ENCODE assay signal across 1 cellular context in the genomic region with DNA sequence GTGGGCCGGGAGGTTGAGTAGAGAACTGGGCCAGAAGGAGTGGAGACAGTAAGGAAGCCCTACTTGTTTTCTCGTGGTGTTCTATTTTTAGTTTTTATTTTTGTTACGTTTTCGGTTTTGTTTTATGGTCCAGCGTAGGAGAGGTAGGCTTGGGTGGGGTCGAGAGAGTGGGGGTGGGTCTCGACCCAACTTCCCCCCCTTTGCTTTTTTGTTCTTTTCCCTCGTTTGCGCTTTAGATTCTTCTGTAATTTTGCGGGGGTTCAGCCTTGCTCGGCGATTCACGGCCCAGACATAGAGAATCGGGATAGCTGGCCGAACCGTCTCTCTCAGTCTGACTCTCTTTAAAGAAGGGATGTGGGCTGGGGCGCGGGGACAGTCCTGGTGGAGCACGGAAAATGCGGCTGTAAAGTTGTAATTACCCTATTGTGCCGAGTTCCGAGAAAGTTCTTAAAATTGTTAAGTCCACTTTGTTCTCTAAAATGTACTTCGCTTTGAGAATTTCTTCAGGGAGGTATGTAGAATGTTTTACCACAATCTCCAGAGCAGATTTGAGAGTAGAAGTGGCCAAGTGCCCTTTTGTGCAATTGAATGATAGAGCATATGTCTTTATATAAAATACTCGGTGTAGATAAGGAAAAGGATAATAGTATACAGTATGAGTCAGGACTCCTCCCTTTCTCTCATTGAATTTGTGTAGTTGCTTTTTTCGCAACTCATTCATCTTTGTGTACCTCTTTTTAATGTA.
A peak's percentile ranks its signal among the peaks of the same experiment; 100 is the strongest.
TF ChIP-seq lines count a peak whose summit lies in the region.

No MANE protein-coding gene starts in this region.

TF ChIP-seq in K562, 482 proteins besides CTCF, POLR2A, EP300 and RAD21 (continued from another document and continues in another):
- TF ChIP-seq AFF1 (IDR thresholded peaks at IDR 0.05; ENCODE audit: low read depth in 1 of 2, partially characterized antibody in 2 of 2) (peak in 1 of 2 experiments; percentile 65), BRF2 (IDR thresholded peaks at IDR 0.05; ENCODE audit: borderline replicate concordance, insufficient read depth, insufficient read length) (no peak), SMAD2 (IDR thresholded peaks at IDR 0.05; ENCODE audit: low read depth, low read length) (no peak), MBD2 (IDR thresholded peaks at IDR 0.05; ENCODE audit: borderline replicate concordance, low read depth) (no peak), RHOXF2B (CRISPR knock-in tag; conservative IDR thresholded peaks at IDR 0.05) (no peak), PRMT5 (CRISPR knock-in tag; IDR thresholded peaks at IDR 0.05) (no peak), NCOA1 (IDR thresholded peaks at IDR 0.05; ENCODE audit: low read depth) (0 out of 2 replicates have a peak, but pooled peaks have one; percentile 29), ZNF41 (CRISPR knock-in tag; conservative IDR thresholded peaks at IDR 0.05) (no peak), SMARCA4 (IDR thresholded peaks at IDR 0.05) (peak; percentile 62), ZNF778 (CRISPR knock-in tag; IDR thresholded peaks at IDR 0.05) (no peak), ILK (tag; IDR thresholded peaks at IDR 0.05; ENCODE audit: borderline replicate concordance, low read depth) (no peak), CC2D1A (IDR thresholded peaks at IDR 0.05) (peak; percentile 57; the same call in 1 of the 2 replicates), KLF6 (CRISPR knock-in tag; IDR thresholded peaks at IDR 0.05; ENCODE audit: borderline replicate concordance) (no peak), JUNB (CRISPR knock-in tag; conservative IDR thresholded peaks at IDR 0.05) (no peak), ERF (CRISPR knock-in tag; IDR thresholded peaks at IDR 0.05) (no peak), CREB5 (CRISPR knock-in tag; IDR thresholded peaks at IDR 0.05) (no peak), SNRNP70 (optimal IDR thresholded peaks at IDR 0.05; ENCODE audit: low read depth, low read length) (no peak)
- TF ChIP-seq, protein P1, sequence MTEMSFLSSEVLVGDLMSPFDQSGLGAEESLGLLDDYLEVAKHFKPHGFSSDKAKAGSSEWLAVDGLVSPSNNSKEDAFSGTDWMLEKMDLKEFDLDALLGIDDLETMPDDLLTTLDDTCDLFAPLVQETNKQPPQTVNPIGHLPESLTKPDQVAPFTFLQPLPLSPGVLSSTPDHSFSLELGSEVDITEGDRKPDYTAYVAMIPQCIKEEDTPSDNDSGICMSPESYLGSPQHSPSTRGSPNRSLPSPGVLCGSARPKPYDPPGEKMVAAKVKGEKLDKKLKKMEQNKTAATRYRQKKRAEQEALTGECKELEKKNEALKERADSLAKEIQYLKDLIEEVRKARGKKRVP (CRISPR knock-in tag; IDR thresholded peaks at IDR 0.05) = no peak
- TF ChIP-seq, protein P2, sequence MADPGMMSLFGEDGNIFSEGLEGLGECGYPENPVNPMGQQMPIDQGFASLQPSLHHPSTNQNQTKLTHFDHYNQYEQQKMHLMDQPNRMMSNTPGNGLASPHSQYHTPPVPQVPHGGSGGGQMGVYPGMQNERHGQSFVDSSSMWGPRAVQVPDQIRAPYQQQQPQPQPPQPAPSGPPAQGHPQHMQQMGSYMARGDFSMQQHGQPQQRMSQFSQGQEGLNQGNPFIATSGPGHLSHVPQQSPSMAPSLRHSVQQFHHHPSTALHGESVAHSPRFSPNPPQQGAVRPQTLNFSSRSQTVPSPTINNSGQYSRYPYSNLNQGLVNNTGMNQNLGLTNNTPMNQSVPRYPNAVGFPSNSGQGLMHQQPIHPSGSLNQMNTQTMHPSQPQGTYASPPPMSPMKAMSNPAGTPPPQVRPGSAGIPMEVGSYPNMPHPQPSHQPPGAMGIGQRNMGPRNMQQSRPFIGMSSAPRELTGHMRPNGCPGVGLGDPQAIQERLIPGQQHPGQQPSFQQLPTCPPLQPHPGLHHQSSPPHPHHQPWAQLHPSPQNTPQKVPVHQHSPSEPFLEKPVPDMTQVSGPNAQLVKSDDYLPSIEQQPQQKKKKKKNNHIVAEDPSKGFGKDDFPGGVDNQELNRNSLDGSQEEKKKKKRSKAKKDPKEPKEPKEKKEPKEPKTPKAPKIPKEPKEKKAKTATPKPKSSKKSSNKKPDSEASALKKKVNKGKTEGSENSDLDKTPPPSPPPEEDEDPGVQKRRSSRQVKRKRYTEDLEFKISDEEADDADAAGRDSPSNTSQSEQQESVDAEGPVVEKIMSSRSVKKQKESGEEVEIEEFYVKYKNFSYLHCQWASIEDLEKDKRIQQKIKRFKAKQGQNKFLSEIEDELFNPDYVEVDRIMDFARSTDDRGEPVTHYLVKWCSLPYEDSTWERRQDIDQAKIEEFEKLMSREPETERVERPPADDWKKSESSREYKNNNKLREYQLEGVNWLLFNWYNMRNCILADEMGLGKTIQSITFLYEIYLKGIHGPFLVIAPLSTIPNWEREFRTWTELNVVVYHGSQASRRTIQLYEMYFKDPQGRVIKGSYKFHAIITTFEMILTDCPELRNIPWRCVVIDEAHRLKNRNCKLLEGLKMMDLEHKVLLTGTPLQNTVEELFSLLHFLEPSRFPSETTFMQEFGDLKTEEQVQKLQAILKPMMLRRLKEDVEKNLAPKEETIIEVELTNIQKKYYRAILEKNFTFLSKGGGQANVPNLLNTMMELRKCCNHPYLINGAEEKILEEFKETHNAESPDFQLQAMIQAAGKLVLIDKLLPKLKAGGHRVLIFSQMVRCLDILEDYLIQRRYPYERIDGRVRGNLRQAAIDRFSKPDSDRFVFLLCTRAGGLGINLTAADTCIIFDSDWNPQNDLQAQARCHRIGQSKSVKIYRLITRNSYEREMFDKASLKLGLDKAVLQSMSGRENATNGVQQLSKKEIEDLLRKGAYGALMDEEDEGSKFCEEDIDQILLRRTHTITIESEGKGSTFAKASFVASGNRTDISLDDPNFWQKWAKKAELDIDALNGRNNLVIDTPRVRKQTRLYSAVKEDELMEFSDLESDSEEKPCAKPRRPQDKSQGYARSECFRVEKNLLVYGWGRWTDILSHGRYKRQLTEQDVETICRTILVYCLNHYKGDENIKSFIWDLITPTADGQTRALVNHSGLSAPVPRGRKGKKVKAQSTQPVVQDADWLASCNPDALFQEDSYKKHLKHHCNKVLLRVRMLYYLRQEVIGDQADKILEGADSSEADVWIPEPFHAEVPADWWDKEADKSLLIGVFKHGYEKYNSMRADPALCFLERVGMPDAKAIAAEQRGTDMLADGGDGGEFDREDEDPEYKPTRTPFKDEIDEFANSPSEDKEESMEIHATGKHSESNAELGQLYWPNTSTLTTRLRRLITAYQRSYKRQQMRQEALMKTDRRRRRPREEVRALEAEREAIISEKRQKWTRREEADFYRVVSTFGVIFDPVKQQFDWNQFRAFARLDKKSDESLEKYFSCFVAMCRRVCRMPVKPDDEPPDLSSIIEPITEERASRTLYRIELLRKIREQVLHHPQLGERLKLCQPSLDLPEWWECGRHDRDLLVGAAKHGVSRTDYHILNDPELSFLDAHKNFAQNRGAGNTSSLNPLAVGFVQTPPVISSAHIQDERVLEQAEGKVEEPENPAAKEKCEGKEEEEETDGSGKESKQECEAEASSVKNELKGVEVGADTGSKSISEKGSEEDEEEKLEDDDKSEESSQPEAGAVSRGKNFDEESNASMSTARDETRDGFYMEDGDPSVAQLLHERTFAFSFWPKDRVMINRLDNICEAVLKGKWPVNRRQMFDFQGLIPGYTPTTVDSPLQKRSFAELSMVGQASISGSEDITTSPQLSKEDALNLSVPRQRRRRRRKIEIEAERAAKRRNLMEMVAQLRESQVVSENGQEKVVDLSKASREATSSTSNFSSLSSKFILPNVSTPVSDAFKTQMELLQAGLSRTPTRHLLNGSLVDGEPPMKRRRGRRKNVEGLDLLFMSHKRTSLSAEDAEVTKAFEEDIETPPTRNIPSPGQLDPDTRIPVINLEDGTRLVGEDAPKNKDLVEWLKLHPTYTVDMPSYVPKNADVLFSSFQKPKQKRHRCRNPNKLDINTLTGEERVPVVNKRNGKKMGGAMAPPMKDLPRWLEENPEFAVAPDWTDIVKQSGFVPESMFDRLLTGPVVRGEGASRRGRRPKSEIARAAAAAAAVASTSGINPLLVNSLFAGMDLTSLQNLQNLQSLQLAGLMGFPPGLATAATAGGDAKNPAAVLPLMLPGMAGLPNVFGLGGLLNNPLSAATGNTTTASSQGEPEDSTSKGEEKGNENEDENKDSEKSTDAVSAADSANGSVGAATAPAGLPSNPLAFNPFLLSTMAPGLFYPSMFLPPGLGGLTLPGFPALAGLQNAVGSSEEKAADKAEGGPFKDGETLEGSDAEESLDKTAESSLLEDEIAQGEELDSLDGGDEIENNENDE (IDR thresholded peaks at IDR 0.05; ENCODE audit: low read depth, low read length) = no peak
- TF ChIP-seq, protein P3, sequence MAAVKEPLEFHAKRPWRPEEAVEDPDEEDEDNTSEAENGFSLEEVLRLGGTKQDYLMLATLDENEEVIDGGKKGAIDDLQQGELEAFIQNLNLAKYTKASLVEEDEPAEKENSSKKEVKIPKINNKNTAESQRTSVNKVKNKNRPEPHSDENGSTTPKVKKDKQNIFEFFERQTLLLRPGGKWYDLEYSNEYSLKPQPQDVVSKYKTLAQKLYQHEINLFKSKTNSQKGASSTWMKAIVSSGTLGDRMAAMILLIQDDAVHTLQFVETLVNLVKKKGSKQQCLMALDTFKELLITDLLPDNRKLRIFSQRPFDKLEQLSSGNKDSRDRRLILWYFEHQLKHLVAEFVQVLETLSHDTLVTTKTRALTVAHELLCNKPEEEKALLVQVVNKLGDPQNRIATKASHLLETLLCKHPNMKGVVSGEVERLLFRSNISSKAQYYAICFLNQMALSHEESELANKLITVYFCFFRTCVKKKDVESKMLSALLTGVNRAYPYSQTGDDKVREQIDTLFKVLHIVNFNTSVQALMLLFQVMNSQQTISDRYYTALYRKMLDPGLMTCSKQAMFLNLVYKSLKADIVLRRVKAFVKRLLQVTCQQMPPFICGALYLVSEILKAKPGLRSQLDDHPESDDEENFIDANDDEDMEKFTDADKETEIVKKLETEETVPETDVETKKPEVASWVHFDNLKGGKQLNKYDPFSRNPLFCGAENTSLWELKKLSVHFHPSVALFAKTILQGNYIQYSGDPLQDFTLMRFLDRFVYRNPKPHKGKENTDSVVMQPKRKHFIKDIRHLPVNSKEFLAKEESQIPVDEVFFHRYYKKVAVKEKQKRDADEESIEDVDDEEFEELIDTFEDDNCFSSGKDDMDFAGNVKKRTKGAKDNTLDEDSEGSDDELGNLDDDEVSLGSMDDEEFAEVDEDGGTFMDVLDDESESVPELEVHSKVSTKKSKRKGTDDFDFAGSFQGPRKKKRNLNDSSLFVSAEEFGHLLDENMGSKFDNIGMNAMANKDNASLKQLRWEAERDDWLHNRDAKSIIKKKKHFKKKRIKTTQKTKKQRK (IDR thresholded peaks at IDR 0.05; ENCODE audit: borderline replicate concordance, low read depth, low read length) = no peak
